Comparison of ENCODE assay signal across 1 cellular context in genomic region chr17:77279448-77280303, GRCh38.
TF ChIP-seq lines count a peak whose summit lies in the region.

No MANE protein-coding gene starts in this region.

TF ChIP-seq in HepG2, 621 proteins besides CTCF, POLR2A, EP300 and RAD21 (continued from another document and continues in another):
- TF ChIP-seq ZNF710 (CRISPR knock-in tag; IDR thresholded peaks at IDR 0.05; ENCODE audit: borderline replicate concordance), result no peak
- 0 out of 2 replicates have a peak, but pooled peaks have one; percentile 73 for TF ChIP-seq ZNF547 (CRISPR knock-in tag; IDR thresholded peaks at IDR 0.05)
- TF ChIP-seq TARDBP (CRISPR knock-in tag; IDR thresholded peaks at IDR 0.05), result peak; percentile 66
- no peak for TF ChIP-seq ZNF569 (CRISPR knock-in tag; IDR thresholded peaks at IDR 0.05; ENCODE audit: borderline replicate concordance)
- TF ChIP-seq NR1H2 (CRISPR knock-in tag; IDR thresholded peaks at IDR 0.05; ENCODE audit: borderline replicate concordance, low read depth), result no peak
- no peak; the same call in 1 of the 2 replicates for TF ChIP-seq SMC3 (IDR thresholded peaks at IDR 0.05; ENCODE audit: low read length)
- peak; percentile 78 for TF ChIP-seq BRD4 (CRISPR knock-in tag; IDR thresholded peaks at IDR 0.05)
- no peak for TF ChIP-seq LBX2 (CRISPR knock-in tag; IDR thresholded peaks at IDR 0.05; ENCODE audit: borderline replicate concordance)
- TF ChIP-seq TGIF2 (CRISPR knock-in tag; IDR thresholded peaks at IDR 0.05), result peak; percentile 88; the same call in 1 of the 2 replicates
- TF ChIP-seq ZNF552 (CRISPR knock-in tag; IDR thresholded peaks at IDR 0.05; ENCODE audit: borderline replicate concordance), result no peak; the same call in 1 of the 2 replicates
- TF ChIP-seq ZFP36L2 (CRISPR knock-in tag; IDR thresholded peaks at IDR 0.05), result 0 out of 2 replicates have a peak, but pooled peaks have one; percentile 9
- no peak for TF ChIP-seq ZNF737 (CRISPR knock-in tag; IDR thresholded peaks at IDR 0.05; ENCODE audit: borderline replicate concordance)
- TF ChIP-seq ZNF639 (CRISPR knock-in tag; conservative IDR thresholded peaks at IDR 0.05), result no peak
- TF ChIP-seq ZNF557 (CRISPR knock-in tag; IDR thresholded peaks at IDR 0.05), result no peak
- 0 out of 2 replicates have a peak, but pooled peaks have one; percentile 33 for TF ChIP-seq FOXO1 (CRISPR knock-in tag; IDR thresholded peaks at IDR 0.05)
- peak; percentile 90 for TF ChIP-seq MYPOP (CRISPR knock-in tag; IDR thresholded peaks at IDR 0.05)
- TF ChIP-seq MAFG (CRISPR knock-in tag; IDR thresholded peaks at IDR 0.05), result no peak
- peak; percentile 77; the same call in 1 of the 2 replicates for TF ChIP-seq KAT7 (CRISPR knock-in tag; IDR thresholded peaks at IDR 0.05; ENCODE audit: borderline replicate concordance)
- TF ChIP-seq TERF1 (CRISPR knock-in tag; IDR thresholded peaks at IDR 0.05), result no peak
- no peak for TF ChIP-seq ZBTB8A (CRISPR knock-in tag; IDR thresholded peaks at IDR 0.05; ENCODE audit: borderline replicate concordance, low read depth)
- TF ChIP-seq ZBTB39 (CRISPR knock-in tag; IDR thresholded peaks at IDR 0.05), result peak; percentile 47; the same call in 1 of the 2 replicates
- TF ChIP-seq ZNF83 (CRISPR knock-in tag; IDR thresholded peaks at IDR 0.05; ENCODE audit: borderline replicate concordance), result peak; percentile 92; the same call in 1 of the 2 replicates
- no peak for TF ChIP-seq LCORL (IDR thresholded peaks at IDR 0.05)
- peak; percentile 84 for TF ChIP-seq LCORL (CRISPR knock-in tag; IDR thresholded peaks at IDR 0.05)
- TF ChIP-seq IKZF5 (CRISPR knock-in tag; IDR thresholded peaks at IDR 0.05), result peak; percentile 92
- no peak for TF ChIP-seq GTF2F1 (IDR thresholded peaks at IDR 0.05; ENCODE audit: low read length)
- TF ChIP-seq ZNF678 (CRISPR knock-in tag; IDR thresholded peaks at IDR 0.05), result no peak
- TF ChIP-seq ONECUT2 (CRISPR knock-in tag; IDR thresholded peaks at IDR 0.05), result no peak
- TF ChIP-seq RCOR2 (CRISPR knock-in tag; IDR thresholded peaks at IDR 0.05), result peak; percentile 65
- no peak for TF ChIP-seq MBNL3 (CRISPR knock-in tag; conservative IDR thresholded peaks at IDR 0.05)
- TF ChIP-seq ZNF292 (CRISPR knock-in tag; IDR thresholded peaks at IDR 0.05; ENCODE audit: borderline replicate concordance, low read depth), result peak; percentile 85
- peak; percentile 71; the same call in 1 of the 2 replicates for TF ChIP-seq ZNF550 (CRISPR knock-in tag; IDR thresholded peaks at IDR 0.05; ENCODE audit: borderline replicate concordance)
- TF ChIP-seq ZNF484 (CRISPR knock-in tag; IDR thresholded peaks at IDR 0.05; ENCODE audit: borderline replicate concordance, low read depth), result no peak
- TF ChIP-seq TIGD3 (CRISPR knock-in tag; IDR thresholded peaks at IDR 0.05; ENCODE audit: borderline replicate concordance), result 0 out of 2 replicates have a peak, but pooled peaks have one; percentile 7
- no peak for TF ChIP-seq AKNA (CRISPR knock-in tag; IDR thresholded peaks at IDR 0.05; ENCODE audit: borderline replicate concordance)
- no peak for TF ChIP-seq ATF7 (IDR thresholded peaks at IDR 0.05)
- TF ChIP-seq ATF7 (CRISPR knock-in tag; IDR thresholded peaks at IDR 0.05), result peak; percentile 44; the same call in 1 of the 2 replicates
- TF ChIP-seq ZSCAN25 (CRISPR knock-in tag; IDR thresholded peaks at IDR 0.05), result peak; percentile 95
- peak; percentile 78 for TF ChIP-seq CEBPG (CRISPR knock-in tag; IDR thresholded peaks at IDR 0.05)
- no peak for TF ChIP-seq CAMTA2 (CRISPR knock-in tag; IDR thresholded peaks at IDR 0.05; ENCODE audit: borderline replicate concordance)
- peak; percentile 29; the same call in 1 of the 2 replicates for TF ChIP-seq HHEX (CRISPR knock-in tag; IDR thresholded peaks at IDR 0.05)
- TF ChIP-seq EZH2 (conservative IDR thresholded peaks at IDR 0.05; ENCODE audit: low read depth, low read length), result no peak
- TF ChIP-seq TEAD2 (CRISPR knock-in tag; IDR thresholded peaks at IDR 0.05), result no peak
- peak; percentile 78; the same call in 1 of the 2 replicates for TF ChIP-seq ZNF44 (CRISPR knock-in tag; IDR thresholded peaks at IDR 0.05)
- TF ChIP-seq ZNF619 (CRISPR knock-in tag; IDR thresholded peaks at IDR 0.05), result peak; percentile 59
- TF ChIP-seq ZNF629 (CRISPR knock-in tag; conservative IDR thresholded peaks at IDR 0.05), result peak; percentile 99
- TF ChIP-seq ZFP1 (CRISPR knock-in tag; IDR thresholded peaks at IDR 0.05), result peak; percentile 50; the same call in 1 of the 2 replicates
- TF ChIP-seq TBP (CRISPR knock-in tag; IDR thresholded peaks at IDR 0.05), result no peak
- 0 out of 2 replicates have a peak, but pooled peaks have one; percentile 32 for TF ChIP-seq ZNF780A (CRISPR knock-in tag; IDR thresholded peaks at IDR 0.05)
- TF ChIP-seq GABPA (IDR thresholded peaks at IDR 0.05; ENCODE audit: low read depth, low read length), result no peak
- TF ChIP-seq GABPA (CRISPR knock-in tag; IDR thresholded peaks at IDR 0.05; ENCODE audit: low read depth), result peak; percentile 57; the same call in 1 of the 2 replicates
- no peak for TF ChIP-seq ZNF510 (CRISPR knock-in tag; IDR thresholded peaks at IDR 0.05; ENCODE audit: low read depth)
- TF ChIP-seq ZNF773 (CRISPR knock-in tag; IDR thresholded peaks at IDR 0.05; ENCODE audit: borderline replicate concordance), result no peak
